Comparison of ENCODE assay signal across 8 cellular contexts in the genomic region with DNA sequence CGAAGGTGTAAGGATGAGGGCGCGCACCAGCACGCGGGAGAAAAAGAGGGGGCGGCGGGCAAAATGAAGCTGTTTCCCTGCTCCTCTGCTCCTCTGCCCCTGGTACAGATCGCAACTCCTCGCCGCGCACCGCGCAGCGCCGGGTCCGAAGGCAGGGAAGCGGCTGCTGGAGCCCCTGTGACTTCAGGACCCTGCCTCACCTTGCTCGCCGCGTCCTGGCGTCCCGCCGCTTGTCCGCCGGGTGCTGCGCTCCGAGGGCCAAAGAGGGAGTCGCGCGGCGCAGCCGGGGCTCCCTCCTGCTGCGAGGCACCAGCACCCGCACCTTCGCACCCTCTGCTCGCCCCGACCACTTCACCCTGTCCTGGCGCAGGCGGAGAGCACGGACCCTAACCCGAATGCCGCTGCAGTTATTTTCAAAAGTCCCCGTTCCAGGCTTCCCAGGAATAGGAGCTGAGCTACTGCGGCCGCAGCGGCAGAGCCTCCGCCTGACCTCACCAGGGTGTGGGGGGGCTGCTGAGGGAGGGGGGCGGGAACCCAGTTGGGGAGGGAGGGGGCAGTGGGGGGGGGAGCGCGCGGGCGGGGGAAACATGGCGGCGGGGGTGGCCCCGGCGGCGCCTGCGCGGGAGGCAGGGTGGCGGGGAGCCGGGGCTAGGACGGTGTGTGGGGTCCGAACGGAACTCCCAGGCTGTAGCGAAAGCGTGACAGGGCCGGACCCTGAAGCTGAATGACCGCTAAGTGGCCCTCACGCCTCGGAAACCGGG. TPM values are rescaled to one million over a fixed set of nuclear protein-coding genes. Genes with fewer than 3 reads are reported as not detected.
DNase-seq lines count a peak whose midpoint lies in the region; ATAC-seq and TF ChIP-seq lines count a peak whose summit lies in the region.

A gene with protein sequence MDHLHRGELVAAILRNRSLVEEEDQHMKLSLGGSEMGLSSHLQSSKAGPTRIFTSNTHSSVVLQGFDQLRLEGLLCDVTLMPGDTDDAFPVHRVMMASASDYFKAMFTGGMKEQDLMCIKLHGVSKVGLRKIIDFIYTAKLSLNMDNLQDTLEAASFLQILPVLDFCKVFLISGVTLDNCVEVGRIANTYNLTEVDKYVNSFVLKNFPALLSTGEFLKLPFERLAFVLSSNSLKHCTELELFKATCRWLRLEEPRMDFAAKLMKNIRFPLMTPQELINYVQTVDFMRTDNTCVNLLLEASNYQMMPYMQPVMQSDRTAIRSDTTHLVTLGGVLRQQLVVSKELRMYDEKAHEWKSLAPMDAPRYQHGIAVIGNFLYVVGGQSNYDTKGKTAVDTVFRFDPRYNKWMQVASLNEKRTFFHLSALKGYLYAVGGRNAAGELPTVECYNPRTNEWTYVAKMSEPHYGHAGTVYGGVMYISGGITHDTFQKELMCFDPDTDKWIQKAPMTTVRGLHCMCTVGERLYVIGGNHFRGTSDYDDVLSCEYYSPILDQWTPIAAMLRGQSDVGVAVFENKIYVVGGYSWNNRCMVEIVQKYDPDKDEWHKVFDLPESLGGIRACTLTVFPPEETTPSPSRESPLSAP (minus strand): TSS at position 503 of the 761 bp plus-strand sequence. CDS start 88,337 bp downstream, outside the sequence.

- TF ChIP-seq POLR2A in upper lobe of left lung (IDR thresholded peaks at IDR 0.05): no peak

- peak within 1 kb of the TSS; percentile 67 for H3K4me3 Mint-ChIP-seq in activated T-cell treated with anti-CD3 and anti-CD28 coated beads, Interleukin-2, amount 50 U/mL, for 24 hours
- H3K4me3 Mint-ChIP-seq in naive thymus-derived CD4-positive, alpha-beta T cell: peak within 1 kb of the TSS; percentile 66 to 91 (median 86)

- H3K27me3 Mint-ChIP-seq in activated T-cell treated with anti-CD3 and anti-CD28 coated beads, Interleukin-2, amount 50 U/mL, for 24 hours: peaks cover 53% of the 10 kb centered on the region
- H3K27me3 Mint-ChIP-seq in naive thymus-derived CD4-positive, alpha-beta T cell: peaks cover 6 to 19% (median 13%) of the 10 kb centered on the region in 5 donors

- peaks cover 36% of the 10 kb centered on the region for H3K27me3 ChIP-seq in HUES6 (ENCODE audit: control insufficient read depth, insufficient read depth, low read length)
- no peaks in the 10 kb centered on the region for H3K27me3 ChIP-seq in naive thymus-derived CD4-positive, alpha-beta T cell (ENCODE audit: control insufficient read depth in 2 of 2, insufficient read depth in 2 of 2, low read length in 2 of 2)
- H3K27me3 ChIP-seq in upper lobe of left lung: no peaks in the 10 kb centered on the region

- H3K4me1 ChIP-seq in HUES6 (ENCODE audit: control insufficient read depth, insufficient read depth, low read length) (peaks cover 8% of the 10 kb centered on the region; the same call in 1 of the 2 replicates), upper lobe of left lung (no peaks in the 10 kb centered on the region)
- no peaks in the 10 kb centered on the region for H3K4me1 ChIP-seq in naive thymus-derived CD4-positive, alpha-beta T cell (ENCODE audit: control insufficient read depth in 2 of 2, insufficient read depth in 2 of 2, low read length in 2 of 2)

- DNase-seq in GM03348 (ENCODE audit: low spot score) (peak; percentile 67), fibroblast of villous mesenchyme (ENCODE audit: low read depth) (peak; percentile 5), upper lobe of left lung (peak in 1 of 2 donors; percentile 84), GM19238 (ENCODE audit: insufficient read length, low spot score) (no peak)
- DNase-seq in activated T-cell treated with anti-CD3 and anti-CD28 coated beads, Interleukin-2, amount 50 U/mL, for 24 hours: peak; percentile 41
- DNase-seq in naive thymus-derived CD4-positive, alpha-beta T cell: peak in 8 of 9 donors; percentile 1 to 20 (median 12)

- POLR2A ChIA-PET in naive thymus-derived CD4-positive, alpha-beta T cell (lab: Charles Lee): no interaction called here

- H3K4me3 ChIP-seq in HUES6 (ENCODE audit: low read depth, low read length): peak within 1 kb of the TSS; percentile 92
- H3K4me3 ChIP-seq in fibroblast of villous mesenchyme (ENCODE audit: low read depth, low read length): peak within 1 kb of the TSS; percentile 51
- peak within 1 kb of the TSS; percentile 41 for H3K4me3 ChIP-seq in naive thymus-derived CD4-positive, alpha-beta T cell (ENCODE audit: low read length)
- H3K4me3 ChIP-seq in upper lobe of left lung: peak within 1 kb of the TSS; percentile 5 to 54 (median 44)

- no peak for TF ChIP-seq EP300 in upper lobe of left lung (IDR thresholded peaks at IDR 0.05)

- H3K9me3 Mint-ChIP-seq in activated T-cell treated with anti-CD3 and anti-CD28 coated beads, Interleukin-2, amount 50 U/mL, for 24 hours: no peaks in the 10 kb centered on the region
- H3K9me3 Mint-ChIP-seq in naive thymus-derived CD4-positive, alpha-beta T cell: no peaks in the 10 kb centered on the region

- no peaks in the 10 kb centered on the region for H3K36me3 Mint-ChIP-seq in activated T-cell treated with anti-CD3 and anti-CD28 coated beads, Interleukin-2, amount 50 U/mL, for 24 hours (ENCODE audit: low read depth)
- H3K36me3 Mint-ChIP-seq in naive thymus-derived CD4-positive, alpha-beta T cell: no peaks in the 10 kb centered on the region

- peak; percentile 56 for ATAC-seq in naive thymus-derived CD4-positive, alpha-beta T cell
- ATAC-seq in upper lobe of left lung (ENCODE audit: low FRiP score in 2 of 2): peak; percentile 50 to 86
- no peak for ATAC-seq in GM21367 (IDR thresholded peaks at IDR 0.05; ENCODE audit: unreplicated experiment)

- intact Hi-C loops in naive thymus-derived CD4-positive, alpha-beta T cell (cut with micrococcal nuclease): no loop called here

- no peaks in the 10 kb centered on the region for H3K9me3 ChIP-seq in HUES6 (ENCODE audit: control insufficient read depth, insufficient read depth, low read depth, low read length)
- H3K9me3 ChIP-seq in naive thymus-derived CD4-positive, alpha-beta T cell (ENCODE audit: control insufficient read depth in 2 of 3, low read length in 3 of 3): no peaks in the 10 kb centered on the region
- H3K9me3 ChIP-seq in upper lobe of left lung: no peaks in the 10 kb centered on the region

- CTCF ChIA-PET in naive thymus-derived CD4-positive, alpha-beta T cell (lab: Charles Lee): no interaction called here

- H3K27ac ChIP-seq in HUES6 (ENCODE audit: low read depth, low read length) (no peak within 1 kb of the TSS), upper lobe of left lung (peak within 1 kb of the TSS in 1 of 4 donors; percentile 25)
- H3K27ac ChIP-seq in naive thymus-derived CD4-positive, alpha-beta T cell (ENCODE audit: low read depth, low read length): no peak within 1 kb of the TSS

- TF ChIP-seq CTCF in fibroblast of villous mesenchyme (IDR thresholded peaks at IDR 0.05; ENCODE audit: insufficient read depth, low read depth, low read length) (no peak), upper lobe of left lung (IDR thresholded peaks at IDR 0.05) (no peak)

- H3K36me3 ChIP-seq in HUES6 (ENCODE audit: control insufficient read depth, insufficient read depth, low read length) (no peaks in the 10 kb centered on the region), upper lobe of left lung (no peaks in the 10 kb centered on the region)
- H3K36me3 ChIP-seq in naive thymus-derived CD4-positive, alpha-beta T cell (ENCODE audit: control insufficient read depth in 2 of 3, insufficient read depth in 3 of 3, low read length in 3 of 3): no peaks in the 10 kb centered on the region

- peaks cover 5% of the 10 kb centered on the region for H3K4me1 Mint-ChIP-seq in activated T-cell treated with anti-CD3 and anti-CD28 coated beads, Interleukin-2, amount 50 U/mL, for 24 hours (ENCODE audit: low read depth)
- H3K4me1 Mint-ChIP-seq in naive thymus-derived CD4-positive, alpha-beta T cell: peaks cover 6 to 21% (median 16%) of the 10 kb centered on the region in 7 donors

- H3K27ac Mint-ChIP-seq in activated T-cell treated with anti-CD3 and anti-CD28 coated beads, Interleukin-2, amount 50 U/mL, for 24 hours: peak within 1 kb of the TSS; percentile 39
- H3K27ac Mint-ChIP-seq in naive thymus-derived CD4-positive, alpha-beta T cell: peak within 1 kb of the TSS in 8 of 9 donors; percentile 77 to 91 (median 86)

- H3K9ac ChIP-seq in HUES6 (ENCODE audit: low read length): peak within 1 kb of the TSS; percentile 69

- 6 to 26% methylated on average over 17 to 59 of the region's 71 CpGs for WGBS in upper lobe of left lung, 2 donors

RNA-seq across cellular contexts. Expression of the gene that starts here (rescaled TPM):
- 0.97 and 1.3 TPM in 2 replicates for total RNA-seq in fibroblast of villous mesenchyme
- total RNA-seq in naive thymus-derived CD4-positive, alpha-beta T cell: 1 to 10 TPM in 1 of 5 experiments, under 1 TPM in 3, not detected in 1; 0.34 to 1.4 (median 0.87) TPM
- polyA plus RNA-seq in naive thymus-derived CD4-positive, alpha-beta T cell: 1 to 10 TPM; 1.8 to 2.2 TPM
- 1 to 10 TPM in 2 of 6 donors, under 1 TPM in 3, not detected in 1; 0.63 to 3.8 (median 0.89) TPM for total RNA-seq in upper lobe of left lung

Comparison
In these comparisons a context has a peak if more than half of its experiments do, and no peak if none do; other contexts are left out.
1. H3K4me3 ChIP-seq: peak in every context shown above with its lines; median percentile 92 in HUES6; 51 in fibroblast of villous mesenchyme; 44 in upper lobe of left lung; 41 in naive thymus-derived CD4-positive, alpha-beta T cell.